In the genomic region with DNA sequence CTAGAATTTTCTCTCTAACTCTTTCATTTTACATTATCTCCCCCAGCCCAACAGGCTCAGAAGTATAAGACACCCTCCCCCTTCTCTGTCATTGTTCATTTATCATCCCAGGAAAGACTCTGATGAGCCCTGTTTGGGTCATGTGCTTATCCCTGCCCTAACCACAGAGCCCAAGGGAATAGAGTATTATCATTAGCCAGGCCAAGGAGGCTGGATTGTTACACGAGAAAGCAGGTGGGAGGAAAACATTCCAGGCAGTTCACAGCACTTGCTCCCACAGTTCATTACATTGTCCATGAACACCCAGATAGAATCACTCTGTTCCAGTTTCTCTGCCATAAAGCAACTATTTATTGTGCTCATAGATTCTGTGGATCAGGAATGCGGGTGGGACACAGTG, we compare ENCODE assay signal across 20 cellular contexts. TPM values are rescaled to one million over a fixed set of nuclear protein-coding genes. Genes with fewer than 3 reads are reported as not detected.
"Had no signal": no experiment of that assay in that cellular context is flagged by ENCODE, and none has a peak within 500 bp of the region (broad histone marks: within the 10 kb centered on the region; RNA-seq: fewer than 3 reads in every experiment).

No MANE protein-coding gene starts in this region.

- H3K27ac Mint-ChIP-seq: activated CD4-positive, alpha-beta memory T cell treated with anti-CD3 and anti-CD28 coated beads for 36 hours; endodermal cell; stimulated activated effector memory CD8-positive, alpha-beta T cell treated with anti-CD3 and anti-CD28 coated beads, Interleukin-12 subunit alpha, Interleukin-12 subunit beta, amount 100 ng/mL, for 72 hours had no signal

- H3K4me1 ChIP-seq: heart left ventricle had no signal

- H3K27me3 ChIP-seq: heart left ventricle, neutrophil, tibial nerve had no signal

- H3K27ac ChIP-seq: heart left ventricle, neutrophil had no signal

- FAIRE-seq: keratinocyte had no signal

- H3K4me1 Mint-ChIP-seq: endodermal cell; stimulated activated effector memory CD8-positive, alpha-beta T cell treated with anti-CD3 and anti-CD28 coated beads, Interleukin-12 subunit alpha, Interleukin-12 subunit beta, amount 100 ng/mL, for 72 hours had no signal

- H3K36me3 ChIP-seq: heart left ventricle, neutrophil, tibial nerve had no signal

- H3K9me3 Mint-ChIP-seq: activated CD4-positive, alpha-beta memory T cell treated with anti-CD3 and anti-CD28 coated beads for 36 hours had no signal

- H3K4me3 ChIP-seq: heart left ventricle, tibial nerve had no signal

- H3K9me3 ChIP-seq: neutrophil had no signal

- DNase-seq: activated CD4-positive, alpha-beta memory T cell treated with anti-CD3 and anti-CD28 coated beads for 36 hours; activated CD4-positive, alpha-beta T cell treated with anti-CD3 and anti-CD28 coated beads for 1 hour; activated T-cell treated with anti-CD3 and anti-CD28 coated beads, Interleukin-2, amount 50 U/mL, for 4 hours; aorta; endodermal cell; foreskin fibroblast; heart left ventricle; left ventricle myocardium superior; mesendoderm; right cardiac atrium; SW 1271 had no signal

- H3K4me3 Mint-ChIP-seq: activated CD4-positive, alpha-beta memory T cell treated with anti-CD3 and anti-CD28 coated beads for 36 hours; activated T-cell treated with anti-CD3 and anti-CD28 coated beads, Interleukin-2, amount 50 U/mL, for 4 hours; endodermal cell; stimulated activated effector memory CD8-positive, alpha-beta T cell treated with anti-CD3 and anti-CD28 coated beads, Interleukin-12 subunit alpha, Interleukin-12 subunit beta, amount 100 ng/mL, for 72 hours had no signal

- H3K36me3 Mint-ChIP-seq: activated CD4-positive, alpha-beta memory T cell treated with anti-CD3 and anti-CD28 coated beads for 36 hours; stimulated activated effector memory CD8-positive, alpha-beta T cell treated with anti-CD3 and anti-CD28 coated beads, Interleukin-12 subunit alpha, Interleukin-12 subunit beta, amount 100 ng/mL, for 72 hours had no signal

RNA-seq across cellular contexts. Expression of a gene that starts 59.5 kb away (rescaled TPM):
- total RNA-seq: activated CD4-positive, alpha-beta memory T cell treated with anti-CD3 and anti-CD28 coated beads for 36 hours; activated T-cell treated with anti-CD3 and anti-CD28 coated beads, Interleukin-2, amount 50 U/mL, for 4 hours; aorta; bronchial epithelial cell; chondrocyte; dermis microvascular lymphatic vessel endothelial cell; heart left ventricle; left ventricle myocardium superior; posterior vena cava had no signal
- polyA plus RNA-seq: aorta, esophagus, heart left ventricle, keratinocyte had no signal
